In genomic region chr3:135862361-135862760, GRCh38 we compare ENCODE assay signal across 18 cellular contexts.
A peak's percentile ranks its signal among the peaks of the same experiment; 100 is the strongest.
DNase-seq lines count a peak whose midpoint lies in the region; ATAC-seq, FAIRE-seq and TF ChIP-seq lines count a peak whose summit lies in the region.
"Had no signal": no experiment of that assay in that cellular context is flagged by ENCODE, and none has a peak within 500 bp of the region (broad histone marks: within the 10 kb centered on the region; RNA-seq: fewer than 3 reads in every experiment).

No MANE protein-coding gene starts in this region.

- no peak overlapping the region for H3K4me3 ChIP-seq in astrocyte (ENCODE audit: insufficient read depth, low read depth, low read length)
- H3K4me3 ChIP-seq in H7 (ENCODE audit: insufficient read depth, low read depth, low read length), result no peak overlapping the region

- H3K4me1 Mint-ChIP-seq in astrocyte (ENCODE audit: low read depth, unreplicated experiment), result peaks cover 4% of the 10 kb centered on the region
- H3K4me1 Mint-ChIP-seq in T-helper 2 cell treated with Interferon-gamma antibody and Interleukin-4, amounts not matched to agents 5 μg/mL and 100 μg/mL, for 36 hours (ENCODE audit: low read depth), result no peaks in the 10 kb centered on the region
- H3K4me1 Mint-ChIP-seq: CD14-positive monocyte had no signal

- H3K27me3 ChIP-seq in astrocyte (ENCODE audit: insufficient read depth, low read length), result no peaks in the 10 kb centered on the region
- H3K27me3 ChIP-seq in H7 (ENCODE audit: control insufficient read depth, insufficient read depth, low read length), result no peaks in the 10 kb centered on the region

- H3K9ac ChIP-seq in astrocyte (ENCODE audit: low read length), result no peak overlapping the region

- no peak overlapping the region for H3K27ac Mint-ChIP-seq in astrocyte (ENCODE audit: unreplicated experiment)
- H3K27ac Mint-ChIP-seq in T-helper 2 cell treated with Interferon-gamma antibody and Interleukin-4, amounts not matched to agents 5 μg/mL and 100 μg/mL, for 36 hours, result no peak overlapping the region
- H3K27ac Mint-ChIP-seq: CD14-positive monocyte; CD8-positive, alpha-beta T cell had no signal

- no peaks in the 10 kb centered on the region for H3K27me3 Mint-ChIP-seq in astrocyte (ENCODE audit: low read depth, unreplicated experiment)
- H3K27me3 Mint-ChIP-seq in T-helper 2 cell treated with Interferon-gamma antibody and Interleukin-4, amounts not matched to agents 5 μg/mL and 100 μg/mL, for 36 hours (ENCODE audit: low read depth), result no peaks in the 10 kb centered on the region

- no peaks in the 10 kb centered on the region for H4K20me1 ChIP-seq in astrocyte (ENCODE audit: insufficient read depth, low read length)

- no peak overlapping the region for H3K4me2 ChIP-seq in astrocyte (ENCODE audit: low read length)

- no peak overlapping the region for H3K4me3 Mint-ChIP-seq in astrocyte (ENCODE audit: unreplicated experiment)
- no peak overlapping the region for H3K4me3 Mint-ChIP-seq in T-helper 2 cell treated with Interferon-gamma antibody and Interleukin-4, amounts not matched to agents 5 μg/mL and 100 μg/mL, for 36 hours
- H3K4me3 Mint-ChIP-seq: CD14-positive monocyte; CD8-positive, alpha-beta T cell had no signal

- no peaks in the 10 kb centered on the region for H3K36me3 ChIP-seq in astrocyte (ENCODE audit: insufficient read depth, low read length)
- H3K36me3 ChIP-seq in H7 (replicated peaks; ENCODE audit: control insufficient read depth, insufficient read depth, low read length), result no peaks in the 10 kb centered on the region

- FAIRE-seq in astrocyte (lab: Jason Lieb, UNC) (no peak), urothelium cell line (lab: Jason Lieb, UNC) (no peak)
- FAIRE-seq: D721Med, GM19239 had no signal

- H3K4me1 ChIP-seq in astrocyte (ENCODE audit: insufficient read depth, low read length), result no peaks in the 10 kb centered on the region

- no peaks in the 10 kb centered on the region for H3K36me3 Mint-ChIP-seq in astrocyte (ENCODE audit: low read depth, unreplicated experiment)
- no peaks in the 10 kb centered on the region for H3K36me3 Mint-ChIP-seq in T-helper 2 cell treated with Interferon-gamma antibody and Interleukin-4, amounts not matched to agents 5 μg/mL and 100 μg/mL, for 36 hours (ENCODE audit: low read depth)
- H3K36me3 Mint-ChIP-seq: CD14-positive monocyte; CD8-positive, alpha-beta T cell had no signal

- H3K9me3 ChIP-seq in astrocyte (ENCODE audit: insufficient read depth, low read depth, low read length), result no peaks in the 10 kb centered on the region

- DNase-seq in AG20443 (ENCODE audit: low spot score), result peak; percentile 54
- DNase-seq in astrocyte (ENCODE audit: low read depth), result peak; percentile 68
- peak; percentile 46 for DNase-seq in fibroblast of peridontal ligament (ENCODE audit: extremely low read depth)
- DNase-seq in H7, result no peak
- DNase-seq in urothelium cell line (ENCODE audit: low spot score), result no peak
- DNase-seq in T-helper 2 cell treated with Interferon-gamma antibody and Interleukin-4, amounts not matched to agents 5 μg/mL and 100 μg/mL, for 36 hours (ENCODE audit: low spot score), result no peak
- DNase-seq: ACHN; CD8-positive, alpha-beta T cell; COR-L47; DMS153; DMS79 treated with DMSO at 0.1 percent for 48 hours; GDM1 had no signal

- no peaks in the 10 kb centered on the region for H3K79me2 ChIP-seq in astrocyte (ENCODE audit: insufficient read depth, low read length)

- no peak for TF ChIP-seq CTCF in astrocyte (IDR thresholded peaks at IDR 0.05; ENCODE audit: insufficient read depth, low read depth, low read length)

- H3K27ac ChIP-seq in astrocyte (ENCODE audit: low read depth, low read length), result no peak overlapping the region
- H3K27ac ChIP-seq: HL-60 had no signal

- H3K9me3 Mint-ChIP-seq in astrocyte (ENCODE audit: unreplicated experiment), result peaks cover 2% of the 10 kb centered on the region
- H3K9me3 Mint-ChIP-seq in T-helper 2 cell treated with Interferon-gamma antibody and Interleukin-4, amounts not matched to agents 5 μg/mL and 100 μg/mL, for 36 hours, result no peaks in the 10 kb centered on the region

- no peak overlapping the region for H2AFZ ChIP-seq in astrocyte (ENCODE audit: low read depth, low read length)

- ATAC-seq in GM21619 (IDR thresholded peaks at IDR 0.05; ENCODE audit: unreplicated experiment), result no peak
- ATAC-seq: CD8-positive, alpha-beta T cell; HCT116 had no signal

Comparison
In these comparisons a context has a peak if more than half of its experiments do, and no peak if none do; other contexts are left out.
1. DNase-seq: peak in AG20443 (single experiment), astrocyte (single experiment) and fibroblast of peridontal ligament (single experiment); none in H7 (single experiment), urothelium cell line (single experiment) and T-helper 2 cell treated with Interferon-gamma antibody and Interleukin-4, amounts not matched to agents 5 μg/mL and 100 μg/mL, for 36 hours (single experiment).